In genomic region chr9:32873131-32873530, GRCh38 we compare ENCODE assay signal across 21 cellular contexts.
"Had no signal": no experiment of that assay in that cellular context is flagged by ENCODE, and none has a peak within 500 bp of the region (broad histone marks: within the 10 kb centered on the region; RNA-seq: fewer than 3 reads in every experiment).

No MANE protein-coding gene starts in this region.

- ATAC-seq: gastroesophageal sphincter, heart right ventricle, left cardiac atrium, left lung, left ventricle myocardium superior, lower lobe of right lung, mucosa of descending colon had no signal

- H3K9me3 ChIP-seq: esophagus squamous epithelium, gastroesophageal sphincter, heart right ventricle, left lung, lower lobe of right lung, mucosa of descending colon had no signal

- H3K4me3 ChIP-seq: coronary artery, dorsolateral prefrontal cortex, esophagus squamous epithelium, gastroesophageal sphincter, heart right ventricle, left lung, lower lobe of right lung, mucosa of descending colon had no signal

- H3K36me3 ChIP-seq: esophagus squamous epithelium, gastroesophageal sphincter, heart right ventricle, left lung, lower lobe of right lung had no signal

- H3K27ac ChIP-seq: coronary artery, dorsolateral prefrontal cortex, esophagus squamous epithelium, gastroesophageal sphincter, heart right ventricle, left lung, lower lobe of right lung had no signal

- H3K4me1 ChIP-seq: esophagus squamous epithelium, gastroesophageal sphincter, left lung, lower lobe of right lung had no signal

- DNase-seq: dermis blood vessel endothelial cell; dorsolateral prefrontal cortex; effector CD4-positive, alpha-beta T cell; effector memory CD4-positive, alpha-beta T cell; esophagus squamous epithelium; foreskin fibroblast; foreskin melanocyte; heart right ventricle; hippocampal formation; left cardiac atrium; left lung; left ventricle myocardium superior; lower lobe of right lung; mesenchymal stem cell; mucosa of descending colon had no signal

- FAIRE-seq: colon, endothelial cell of umbilical vein, islet of Langerhans, keratinocyte had no signal

- H3K27me3 ChIP-seq: dorsolateral prefrontal cortex, esophagus squamous epithelium, gastroesophageal sphincter, heart right ventricle, left lung had no signal
